In the genomic region with DNA sequence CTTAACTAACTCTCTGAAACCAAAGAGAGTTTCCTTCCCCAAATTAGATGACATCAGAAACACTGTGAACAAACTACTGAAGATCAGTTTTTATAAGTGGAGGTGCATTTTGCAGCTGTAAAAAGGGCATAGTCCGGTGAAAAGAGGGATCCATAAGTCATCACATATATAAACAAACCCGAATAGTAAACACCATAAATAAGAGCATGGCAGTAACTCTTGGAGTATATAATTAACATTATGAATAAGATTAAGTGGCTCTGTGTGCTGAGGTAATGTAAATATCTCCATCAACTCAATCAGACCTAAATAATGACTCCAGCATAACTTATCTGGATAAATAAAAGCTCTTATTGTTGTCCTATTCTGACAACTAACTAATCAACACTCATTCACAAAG, we compare ENCODE assay signal across 19 cellular contexts. TPM values are rescaled to one million over a fixed set of nuclear protein-coding genes. Genes with fewer than 3 reads are reported as not detected.
"Had no signal": no experiment of that assay in that cellular context is flagged by ENCODE, and none has a peak within 500 bp of the region (broad histone marks: within the 10 kb centered on the region; RNA-seq: fewer than 3 reads in every experiment).

No MANE protein-coding gene starts in this region.

- H3K4me3 ChIP-seq: dorsolateral prefrontal cortex, lower lobe of right lung, prostate gland, right atrium auricular region, sigmoid colon, spleen, testis, tibial artery had no signal

- H3K9me3 ChIP-seq: lower lobe of right lung, prostate gland, sigmoid colon, testis had no signal

- H3K27ac ChIP-seq: dorsolateral prefrontal cortex, lower lobe of right lung, prostate gland, right atrium auricular region, sigmoid colon, spleen, testis, tibial artery had no signal

- H3K4me1 ChIP-seq: lower lobe of right lung, prostate gland, right atrium auricular region, sigmoid colon, spleen, testis, tibial artery had no signal

- H3K36me3 ChIP-seq: lower lobe of right lung, prostate gland, right atrium auricular region, sigmoid colon, spleen, tibial artery had no signal

- DNase-seq: dorsolateral prefrontal cortex; effector CD4-positive, alpha-beta T cell; hypothalamus; immature natural killer cell; left ventricle myocardium superior; lower lobe of right lung; naive thymus-derived CD8-positive, alpha-beta T cell; nephron progenitor cell; nucleus accumbens; sigmoid colon; spleen; stimulated activated CD4-positive, alpha-beta T cell treated with anti-CD3 and anti-CD28 coated beads, Interleukin-4, amount 100 ng/mL, for 4 hours; stimulated activated naive CD8-positive, alpha-beta T cell treated with anti-CD3 and anti-CD28 coated beads, Interleukin-15, Interleukin-2, amounts not matched to agents 100 U/mL and 50 U/mL, for 24 hours; substantia nigra; testis; tibial artery had no signal

- ATAC-seq: left ventricle myocardium superior; lower lobe of right lung; naive thymus-derived CD8-positive, alpha-beta T cell; stimulated activated memory B cell treated with anti-CD40 and anti-IgM and Interleukin-4, amounts not matched to agents 10 μg/mL and 1 μg/mL and 100 μg/mL, for 72 hours; stimulated activated naive CD8-positive, alpha-beta T cell treated with anti-CD3 and anti-CD28 coated beads, Interleukin-15, Interleukin-2, amounts not matched to agents 100 U/mL and 50 U/mL, for 24 hours had no signal

- H3K27me3 ChIP-seq: dorsolateral prefrontal cortex, right atrium auricular region, sigmoid colon, spleen, testis, tibial artery had no signal

RNA-seq across cellular contexts. Expression of gene SHTN1, which starts 43.0 kb away (rescaled TPM):
- polyA plus RNA-seq: naive thymus-derived CD8-positive, alpha-beta T cell had no signal
